In genomic region chr1:59596432-59596831, GRCh38 we compare ENCODE assay signal across 12 cellular contexts.
A peak's percentile ranks its signal among the peaks of the same experiment; 100 is the strongest.
DNase-seq lines count a peak whose midpoint lies in the region; ATAC-seq and TF ChIP-seq lines count a peak whose summit lies in the region.
"Had no signal": no experiment of that assay in that cellular context is flagged by ENCODE, and none has a peak within 500 bp of the region (broad histone marks: within the 10 kb centered on the region; RNA-seq: fewer than 3 reads in every experiment).

No MANE protein-coding gene starts in this region.

- 13 to 36% (median 27%) methylated on average over 3 of the region's 3 CpGs for WGBS in psoas muscle, 3 donors

- H3K27ac ChIP-seq in psoas muscle (peak overlapping the region; percentile 90), upper lobe of right lung (no peak overlapping the region), coronary artery (peak overlapping the region in 1 of 2 donors; percentile 17)
- H3K27ac ChIP-seq: SK-N-MC had no signal

- ATAC-seq in SK-N-SH treated with all-trans-retinoic acid at 6 μM for 48 hours (peak; percentile 41), psoas muscle (peak in 2 of 4 donors; percentile 25 to 26), upper lobe of right lung (no peak)
- ATAC-seq: stimulated activated naive B cell treated with anti-CD40 and anti-IgM and Interleukin-4, amounts not matched to agents 10 μg/mL and 1 μg/mL and 100 μg/mL, for 72 hours had no signal

- H3K4me1 ChIP-seq in psoas muscle (peaks cover 59% of the 10 kb centered on the region), upper lobe of right lung (no peaks in the 10 kb centered on the region)

- H3K4me3 ChIP-seq in foreskin fibroblast (ENCODE audit: low read depth in 1 of 2, low read length in 2 of 2) (no peak overlapping the region), psoas muscle (no peak overlapping the region), upper lobe of right lung (no peak overlapping the region), coronary artery (no peak overlapping the region)
- H3K4me3 ChIP-seq: SK-N-MC had no signal

- no peaks in the 10 kb centered on the region for H3K9me3 ChIP-seq in psoas muscle
- no peaks in the 10 kb centered on the region for H3K9me3 ChIP-seq in upper lobe of right lung

- intact Hi-C loops in psoas muscle (cut with DNase I) (loop anchor here (5.0 to 10.0 kb wide), 2 partner anchors 52 to 74 kb away; no protein-coding TSS in a partner anchor), upper lobe of right lung (cut with DNase I) (no loop called here)

- TF ChIP-seq CTCF in foreskin fibroblast (IDR thresholded peaks at IDR 0.05; ENCODE audit: low read depth, low read length) (no peak), psoas muscle (IDR thresholded peaks at IDR 0.05) (no peak), upper lobe of right lung (IDR thresholded peaks at IDR 0.05) (no peak), coronary artery (IDR thresholded peaks at IDR 0.05) (no peak)

- H3K36me3 ChIP-seq in psoas muscle (ENCODE audit: insufficient read depth in 1 of 2, low read depth in 1 of 2) (no peaks in the 10 kb centered on the region), upper lobe of right lung (no peaks in the 10 kb centered on the region)

- H3K27me3 ChIP-seq in psoas muscle (ENCODE audit: insufficient read depth in 3 of 3, low read length in 2 of 3) (no peaks in the 10 kb centered on the region), upper lobe of right lung (no peaks in the 10 kb centered on the region)

- DNase-seq in ELR (ENCODE audit: low read depth), result peak; percentile 97
- DNase-seq in foreskin fibroblast, result peak; percentile 87 to 90
- DNase-seq in psoas muscle, result peak in 1 of 2 donors; percentile 16
- DNase-seq in upper lobe of right lung, result no peak
- no peak for DNase-seq in occipital lobe (lab: John Stamatoyannopoulos, UW)
- DNase-seq in NCI-H1048 (lab: John Stamatoyannopoulos, UW), result no peak
- no peak for DNase-seq in coronary artery (ENCODE audit: low spot score)
- DNase-seq: DND-41; nucleus accumbens; stimulated activated naive B cell treated with anti-CD40 and anti-IgM and Interleukin-4, amounts not matched to agents 10 μg/mL and 1 μg/mL and 100 μg/mL, for 72 hours had no signal

TF ChIP-seq in SK-N-SH treated with all-trans-retinoic acid at 6 μM for 48 hours, 23 proteins besides CTCF, POLR2A, EP300 and RAD21:
- TF ChIP-seq ISL1 (CRISPR knock-in tag; IDR thresholded peaks at IDR 0.05) (no peak), BACH2 (CRISPR knock-in tag; IDR thresholded peaks at IDR 0.05; ENCODE audit: borderline replicate concordance) (no peak), ZNF70 (CRISPR knock-in tag; IDR thresholded peaks at IDR 0.05) (no peak), ZNF8 (CRISPR knock-in tag; IDR thresholded peaks at IDR 0.05) (no peak), TCF4 (CRISPR knock-in tag; IDR thresholded peaks at IDR 0.05; ENCODE audit: borderline replicate concordance) (no peak), TOX (CRISPR knock-in tag; IDR thresholded peaks at IDR 0.05; ENCODE audit: borderline replicate concordance) (no peak), CSDC2 (CRISPR knock-in tag; IDR thresholded peaks at IDR 0.05) (no peak), ESRRG (CRISPR knock-in tag; IDR thresholded peaks at IDR 0.05) (no peak), SNAI2 (CRISPR knock-in tag; IDR thresholded peaks at IDR 0.05) (no peak), ZC3H10 (CRISPR knock-in tag; IDR thresholded peaks at IDR 0.05) (no peak), ARNTL (CRISPR knock-in tag; IDR thresholded peaks at IDR 0.05; ENCODE audit: borderline replicate concordance, low read depth) (no peak), OSR1 (CRISPR knock-in tag; IDR thresholded peaks at IDR 0.05) (no peak), ZFP30 (CRISPR knock-in tag; IDR thresholded peaks at IDR 0.05) (no peak), CREB5 (CRISPR knock-in tag; IDR thresholded peaks at IDR 0.05; ENCODE audit: low read depth) (no peak), PPARA (CRISPR knock-in tag; IDR thresholded peaks at IDR 0.05; ENCODE audit: borderline replicate concordance) (no peak), CSRNP3 (CRISPR knock-in tag; IDR thresholded peaks at IDR 0.05) (no peak), GLIS3 (CRISPR knock-in tag; IDR thresholded peaks at IDR 0.05) (no peak)

Comparison
In these comparisons a context has a peak if more than half of its experiments do, and no peak if none do; other contexts are left out.
1. DNase-seq: peak in ELR (single experiment) and foreskin fibroblast (2 of 2); none in upper lobe of right lung (single experiment), occipital lobe (single experiment), NCI-H1048 (single experiment) and coronary artery (single experiment).